ENCODE assay signal across 10 cellular contexts in genomic region chr9:137217276-137218211, GRCh38. TPM values are rescaled to one million over a fixed set of nuclear protein-coding genes. Genes with fewer than 3 reads are reported as not detected.
DNase-seq lines count a peak whose midpoint lies in the region; ATAC-seq and TF ChIP-seq lines count a peak whose summit lies in the region.
"Had no signal": no experiment of that assay in that cellular context is flagged by ENCODE, and none has a peak within 500 bp of the region (broad histone marks: within the 10 kb centered on the region; RNA-seq: fewer than 3 reads in every experiment).

No MANE protein-coding gene starts in this region.

- TF ChIP-seq POLR2A in gastroesophageal sphincter (IDR thresholded peaks at IDR 0.05), result no peak

- H3K4me1 ChIP-seq in gastroesophageal sphincter, result peaks cover 0 to 38% (median 11%) of the 10 kb centered on the region in 3 donors
- H3K4me1 ChIP-seq in psoas muscle, result peaks cover 3% of the 10 kb centered on the region

- H3K9me3 ChIP-seq in gastroesophageal sphincter (no peaks in the 10 kb centered on the region), psoas muscle (no peaks in the 10 kb centered on the region)

- H3K36me3 ChIP-seq in gastroesophageal sphincter (peaks cover 0 to 28% of the 10 kb centered on the region in 2 donors), psoas muscle (ENCODE audit: insufficient read depth in 1 of 2, low read depth in 1 of 2) (peaks cover 0 to 12% of the 10 kb centered on the region in 2 donors)

- no peaks in the 10 kb centered on the region for H3K27me3 ChIP-seq in gastroesophageal sphincter
- H3K27me3 ChIP-seq in psoas muscle (ENCODE audit: insufficient read depth in 3 of 3, low read length in 2 of 3), result no peaks in the 10 kb centered on the region

- no peak for TF ChIP-seq EP300 in gastroesophageal sphincter (IDR thresholded peaks at IDR 0.05)

- no peak for TF ChIP-seq CTCF in gastroesophageal sphincter (IDR thresholded peaks at IDR 0.05)
- no peak for TF ChIP-seq CTCF in psoas muscle (IDR thresholded peaks at IDR 0.05)

- peak; percentile 84 for DNase-seq in DMS 273 (lab: John Stamatoyannopoulos, UW; ENCODE audit: unreplicated experiment)
- peak; percentile 86 for DNase-seq in OCI-M1 (lab: John Stamatoyannopoulos, UW)
- peak; percentile 69 to 78 for DNase-seq in psoas muscle
- DNase-seq in Ammon's horn (ENCODE audit: low spot score), result no peak
- DNase-seq in DMS53 (lab: John Stamatoyannopoulos, UW), result no peak
- no peak for DNase-seq in NCI-H146 (lab: John Stamatoyannopoulos, UW)
- DNase-seq: activated CD4-positive, alpha-beta T cell treated with anti-CD3 and anti-CD28 coated beads, Interleukin-2, amount 50 U/mL, for 4 hours had no signal

- H3K4me3 ChIP-seq in gastroesophageal sphincter (peak overlapping the region in 1 of 2 donors; percentile 26), psoas muscle (peak overlapping the region; percentile 59)

- intact Hi-C loops in psoas muscle (cut with DNase I), result no loop called here

- ATAC-seq in gastroesophageal sphincter (peak; percentile 24), psoas muscle (peak; percentile 54 to 68 (median 64)), GM21619 (IDR thresholded peaks at IDR 0.05; ENCODE audit: unreplicated experiment) (no peak)

- no peak overlapping the region for H3K27ac ChIP-seq in gastroesophageal sphincter
- H3K27ac ChIP-seq in psoas muscle, result peak overlapping the region; percentile 58

- no CpG with 5 or more reads among the region's 36 CpGs for WGBS in gastroesophageal sphincter (ENCODE audit: low coverage in 1 of 2), 2 donors
- WGBS in psoas muscle, 3 donors, result 37 to 51% (median 47%) methylated on average over 34 to 36 of the region's 36 CpGs

RNA-seq across cellular contexts. Expression of gene RNF208, which starts 4.5 kb away (rescaled TPM):
- total RNA-seq in gastroesophageal sphincter, result 1 to 10 TPM in 3 of 4 donors, not detected in 1; 1.6 to 5.3 (median 3.1) TPM
- 10 to 100 TPM in 1 of 4 donors, 1 to 10 TPM in 3; 4.8 to 12.8 (median 8.1) TPM for total RNA-seq in psoas muscle
- polyA plus RNA-seq in psoas muscle, result 1 to 10 TPM; 5.9 to 6.4 (median 6.1) TPM

RNA-seq across cellular contexts. Expression of gene CYSRT1, which starts 7.4 kb away (rescaled TPM):
- total RNA-seq in gastroesophageal sphincter (1 to 10 TPM in 2 of 4 donors, not detected in 2; 1.1 to 5.8 TPM), psoas muscle (under 1 TPM in 3 of 4 donors, not detected in 1; 0.18 to 0.77 (median 0.32) TPM)
- 1 to 10 TPM in 1 of 3 donors, under 1 TPM in 2; 0.08 to 1.1 (median 0.11) TPM for polyA plus RNA-seq in psoas muscle

RNA-seq across cellular contexts. Expression of gene RNF224, which starts 9.8 kb away (rescaled TPM):
- total RNA-seq in gastroesophageal sphincter, result under 1 TPM in 1 of 4 donors, not detected in 3; 0.57 TPM
- total RNA-seq in psoas muscle, result not detected
- under 1 TPM in 1 of 3 donors, not detected in 2; 0.01 TPM for polyA plus RNA-seq in psoas muscle
- total RNA-seq: HT1080 had no signal

RNA-seq across cellular contexts. Expression of gene NDOR1, which starts 12.0 kb away (rescaled TPM):
- total RNA-seq in gastroesophageal sphincter (1 to 10 TPM; 4.6 to 9.8 (median 7.6) TPM), psoas muscle (1 to 10 TPM; 2.2 to 4.4 (median 3.7) TPM)
- 1 to 10 TPM; 1.5 to 6.3 (median 6.2) TPM for polyA plus RNA-seq in psoas muscle

RNA-seq across cellular contexts. Expression of gene TMEM203, which starts 12.1 kb away (rescaled TPM):
- total RNA-seq in gastroesophageal sphincter (10 to 100 TPM; 21.9 to 36.1 (median 29.1) TPM), psoas muscle (10 to 100 TPM; 31.2 to 40.1 (median 36.0) TPM)
- 10 to 100 TPM; 30.6 to 71.6 (median 47.7) TPM for polyA plus RNA-seq in psoas muscle

Comparison
In these comparisons a context has a peak if more than half of its experiments do, and no peak if none do; other contexts are left out.
1. DNase-seq: peak in DMS 273 (single experiment), OCI-M1 (single experiment) and psoas muscle (2 of 2); none in Ammon's horn (single experiment), DMS53 (single experiment) and NCI-H146 (single experiment).